8 cellular contexts compared by ENCODE assay signal in the genomic region with DNA sequence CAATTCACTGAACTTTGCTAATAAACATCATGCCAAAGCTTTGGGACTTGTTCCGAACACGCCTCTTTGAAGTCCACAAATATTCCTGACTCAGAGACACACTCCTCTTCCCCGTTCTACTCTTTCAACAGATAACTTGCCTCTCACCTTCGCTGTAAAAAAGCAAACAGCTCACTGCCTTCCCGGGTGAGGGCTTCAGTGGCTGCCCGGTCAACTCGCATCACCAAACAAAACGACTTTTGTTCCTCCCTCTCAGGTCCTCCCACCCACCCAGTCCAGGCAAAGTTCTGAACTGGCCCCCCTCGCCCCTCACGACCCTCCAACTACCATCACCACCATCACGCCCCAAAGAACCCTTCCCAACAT. TPM values are rescaled to one million over a fixed set of nuclear protein-coding genes. Genes with fewer than 3 reads are reported as not detected.
A peak's percentile ranks its signal among the peaks of the same experiment; 100 is the strongest.
DNase-seq lines count a peak whose midpoint lies in the region; ATAC-seq and TF ChIP-seq lines count a peak whose summit lies in the region.

No MANE protein-coding gene starts in this region.

- WGBS in mammary epithelial cell (ENCODE audit: low coverage, missing lambda C conversion rate), result 1% methylated on average over 11 of the region's 11 CpGs

- H4K20me1 ChIP-seq in mammary epithelial cell (ENCODE audit: insufficient read depth, low read length), result no peaks in the 10 kb centered on the region

- ATAC-seq in memory B cell (ENCODE audit: low read depth) (no peak), HG02798 (IDR thresholded peaks at IDR 0.05; ENCODE audit: poor library complexity, unreplicated experiment) (no peak)
- ATAC-seq in activated CD4-positive, CD25-positive, alpha-beta regulatory T cell treated with anti-CD3 and anti-CD28 coated beads, Interleukin-2, amount 50 U/mL, for 24 hours, result no peak

- H3K36me3 ChIP-seq in mammary epithelial cell (ENCODE audit: insufficient read depth, low read length), result peaks cover 25% of the 10 kb centered on the region

- H3K4me1 ChIP-seq in mammary epithelial cell (ENCODE audit: insufficient read depth, low read length), result peaks cover 46% of the 10 kb centered on the region

- H3K27me3 Mint-ChIP-seq in memory B cell, result peaks cover 39% of the 10 kb centered on the region

- peak overlapping the region; percentile 63 for H3K9ac ChIP-seq in mammary epithelial cell (ENCODE audit: insufficient read depth, low read length)

- no TSS peak for BruUV-seq in mammary epithelial cell (replicated peaks; lab: Mats Ljungman, UMichigan)

- peaks cover 30% of the 10 kb centered on the region for H3K4me1 Mint-ChIP-seq in memory B cell

- peak overlapping the region; percentile 85 for H3K4me2 ChIP-seq in mammary epithelial cell (ENCODE audit: insufficient read depth, low read depth, low read length)

- peak overlapping the region; percentile 57 for H3K4me3 Mint-ChIP-seq in memory B cell

- peak overlapping the region; percentile 69 for H3K27ac ChIP-seq in mammary epithelial cell (ENCODE audit: insufficient read depth, low read depth, low read length)

- H3K79me2 ChIP-seq in mammary epithelial cell (ENCODE audit: insufficient read depth, low read length), result peaks cover 28% of the 10 kb centered on the region

- no peaks in the 10 kb centered on the region for H3K9me3 ChIP-seq in mammary epithelial cell (replicated peaks; ENCODE audit: insufficient read depth, low read length)

- TF ChIP-seq CTCF in mammary epithelial cell (conservative IDR thresholded peaks at IDR 0.05 in 1 of 2, IDR thresholded peaks at IDR 0.05 in 1 of 2; ENCODE audit: extremely low read depth in 1 of 2, insufficient read depth in 1 of 2, low read depth in 1 of 2, low read length in 2 of 2), result no peak

- peak; percentile 55 for DNase-seq in AG08395 (ENCODE audit: low spot score)
- peak; percentile 44 for DNase-seq in HuH-7.5 (ENCODE audit: low spot score)
- DNase-seq in mammary epithelial cell, result peak; percentile 79
- no peak for DNase-seq in memory B cell (ENCODE audit: low spot score in 2 of 2)
- no peak for DNase-seq in HPDE6-E6E7 (ENCODE audit: extremely low spot score)
- no peak for DNase-seq in NCI-H524 treated with DMSO at 0.1 percent for 48 hours (lab: John Stamatoyannopoulos, UW)

- H3K36me3 Mint-ChIP-seq in memory B cell, result peaks cover 4% of the 10 kb centered on the region

- H3K27ac Mint-ChIP-seq in memory B cell, result peak overlapping the region; percentile 75

- in situ Hi-C loops in mammary epithelial cell (cut with MboI; ENCODE audit: low sequenced_read_pairs in 2 of 2), result loop anchor here in 1 of 2 donors (25.0 kb wide), 1 partner anchor 268 kb away; no protein-coding TSS in a partner anchor

- H2AFZ ChIP-seq in mammary epithelial cell (ENCODE audit: low read depth, low read length), result peak overlapping the region; percentile 59

- intact Hi-C loops in mammary epithelial cell (cut with micrococcal nuclease), result loop anchor here (5.0 kb wide), 2 partner anchors 183 to 253 kb away; no protein-coding TSS in a partner anchor

- H3K4me3 ChIP-seq in mammary epithelial cell (replicated peaks in 1 of 3; ENCODE audit: insufficient read depth in 1 of 3, low read depth in 2 of 3, low read length in 3 of 3), result peak overlapping the region; percentile 86 to 95 (median 92)

- no peaks in the 10 kb centered on the region for H3K9me3 Mint-ChIP-seq in memory B cell

- dilution Hi-C loops in mammary epithelial cell (cut with HindIII; ENCODE audit: low sequenced_read_pairs), result loop anchor here (5.0 kb wide), 1 partner anchor 98 kb away; no protein-coding TSS in a partner anchor

- H3K27me3 ChIP-seq in mammary epithelial cell (ENCODE audit: insufficient read depth, low read length), result no peaks in the 10 kb centered on the region

- CTCF ChIA-PET in mammary epithelial cell (lab: Charles Lee; ENCODE audit: low non-redundant PET), result no interaction called here

RNA-seq across cellular contexts. Expression of a gene that starts 0.5 kb away (rescaled TPM):
- 100 to 1,000 TPM in 1 of 2 donors, 10 to 100 TPM in 1; 59.7 to 164 TPM for total RNA-seq in mammary epithelial cell
- 83.8 TPM for polyA plus RNA-seq in mammary epithelial cell
- 130 TPM for polyA minus RNA-seq in mammary epithelial cell

Comparison
In these comparisons a context has a peak if more than half of its experiments do, and no peak if none do; other contexts are left out.
1. DNase-seq: peak in AG08395 (single experiment), HuH-7.5 (single experiment) and mammary epithelial cell (single experiment); none in memory B cell (0 of 2), HPDE6-E6E7 (single experiment) and NCI-H524 treated with DMSO at 0.1 percent for 48 hours (single experiment).